In genomic region chr10:36803229-36803628, GRCh38 we compare ENCODE assay signal across 21 cellular contexts.
"Had no signal": no experiment of that assay in that cellular context is flagged by ENCODE, and none has a peak within 500 bp of the region (broad histone marks: within the 10 kb centered on the region; RNA-seq: fewer than 3 reads in every experiment).

No MANE protein-coding gene starts in this region.

- DNase-seq: activated B cell treated with CpG ODN at 0.5 μM for 24 hours; activated CD4-positive, alpha-beta T cell treated with anti-CD3 and anti-CD28 coated beads for 36 hours; activated CD4-positive, alpha-beta T cell treated with anti-CD3 and anti-CD28 coated beads, Interleukin-2, amount 50 U/mL, for 4 hours; activated CD8-positive, alpha-beta memory T cell treated with anti-CD3 and anti-CD28 coated beads for 24 hours; activated CD8-positive, alpha-beta memory T cell treated with anti-CD3 and anti-CD28 coated beads, Interleukin-2, amount 50 U/mL, for 4 hours; activated naive CD4-positive, alpha-beta T cell; activated T-cell treated with anti-CD3 and anti-CD28 coated beads, Interleukin-2, amount 50 U/mL, for 4 hours; adrenal gland; central memory CD4-positive, alpha-beta T cell; dermis blood vessel endothelial cell; effector CD8-positive, alpha-beta T cell; mucosa of descending colon; naive B cell; spleen; stimulated activated CD4-positive, alpha-beta T cell treated with anti-CD3 and anti-CD28 coated beads, Interleukin-4, amount 100 ng/mL, for 1 hour; stimulated activated naive CD4-positive, alpha-beta T cell; T-helper 1 cell had no signal

- H3K9me3 ChIP-seq: adrenal gland, ascending aorta, spleen had no signal

- H3K4me3 Mint-ChIP-seq: activated B cell treated with CpG ODN at 0.5 μM for 24 hours; activated CD4-positive, alpha-beta T cell treated with anti-CD3 and anti-CD28 coated beads for 36 hours; activated naive CD8-positive, alpha-beta T cell; activated T-cell treated with anti-CD3 and anti-CD28 coated beads, Interleukin-2, amount 50 U/mL, for 4 hours; naive B cell; neural progenitor cell had no signal

- H3K27ac Mint-ChIP-seq: activated B cell treated with CpG ODN at 0.5 μM for 24 hours; activated CD4-positive, alpha-beta T cell treated with anti-CD3 and anti-CD28 coated beads for 36 hours; activated naive CD8-positive, alpha-beta T cell; activated T-helper 2 cell treated with anti-CD3 and anti-CD28 coated beads, Interferon-gamma antibody, Interleukin-2, Interleukin-4, amounts not matched to agents 10 μg/mL and 5 μg/mL and 100 μg/mL, durations not matched to agents 14 hours and 24 hours and 36 hours; naive B cell; neural progenitor cell had no signal

- H3K36me3 ChIP-seq: adrenal gland, ascending aorta, neural progenitor cell, spleen had no signal

- H3K4me3 ChIP-seq: adrenal gland, ascending aorta, mucosa of descending colon, neural progenitor cell, spleen had no signal

- H3K4me1 Mint-ChIP-seq: activated B cell treated with CpG ODN at 0.5 μM for 24 hours; activated CD4-positive, alpha-beta T cell treated with anti-CD3 and anti-CD28 coated beads for 36 hours; naive B cell had no signal

- ATAC-seq: activated CD4-positive, alpha-beta T cell treated with anti-CD3 and anti-CD28 coated beads for 36 hours; activated T-cell treated with anti-CD3 and anti-CD28 coated beads, Interleukin-2, amount 50 U/mL, for 4 hours; mucosa of descending colon had no signal

- H3K36me3 Mint-ChIP-seq: activated naive CD8-positive, alpha-beta T cell; naive B cell; neural progenitor cell had no signal

- H3K27me3 ChIP-seq: adrenal gland, ascending aorta, neural progenitor cell, spleen had no signal

- H3K27me3 Mint-ChIP-seq: activated B cell treated with CpG ODN at 0.5 μM for 24 hours; activated CD4-positive, alpha-beta T cell treated with anti-CD3 and anti-CD28 coated beads for 36 hours; activated naive CD8-positive, alpha-beta T cell; naive B cell had no signal

- H3K9me3 Mint-ChIP-seq: activated T-cell treated with anti-CD3 and anti-CD28 coated beads, Interleukin-2, amount 50 U/mL, for 4 hours; neural progenitor cell had no signal

- H3K4me1 ChIP-seq: adrenal gland, neural progenitor cell had no signal

- H3K27ac ChIP-seq: adrenal gland, ascending aorta, neural progenitor cell, spleen had no signal
